Comparison of ENCODE assay signal across 1 cellular context in the genomic region with DNA sequence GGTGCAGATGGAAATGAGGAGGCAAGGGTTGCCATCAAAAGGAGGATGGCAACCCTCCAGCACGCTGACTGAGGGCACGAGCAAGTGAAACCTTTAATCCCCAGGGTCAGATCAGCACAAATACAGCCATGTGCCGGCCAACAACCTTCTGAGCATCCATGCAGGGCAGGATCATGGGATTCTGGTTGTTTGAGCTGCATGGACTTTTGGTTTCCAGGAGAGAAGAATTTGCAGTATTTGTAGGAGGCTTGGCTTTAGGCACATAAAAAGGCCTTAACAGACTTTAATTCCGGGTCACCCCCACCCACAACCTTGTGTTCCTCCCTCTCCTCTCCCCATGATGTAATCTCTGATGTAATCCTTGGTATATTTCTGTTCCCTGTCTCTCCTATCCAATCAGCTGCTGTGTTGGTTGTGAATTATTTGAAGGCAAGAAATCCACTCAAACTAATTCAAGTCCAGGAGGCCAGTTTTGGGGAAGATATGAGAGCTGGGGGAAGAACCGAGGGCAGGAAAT.
TF ChIP-seq lines count a peak whose summit lies in the region.

No MANE protein-coding gene starts in this region.

TF ChIP-seq in H1, 55 proteins besides CTCF, POLR2A, EP300 and RAD21:
- TF ChIP-seq RNF2 (IDR thresholded peaks at IDR 0.05; ENCODE audit: borderline replicate concordance, low read depth, low read length, missing control alignments, poor library complexity, severe bottlenecking), result no peak
- TF ChIP-seq, protein P1, sequence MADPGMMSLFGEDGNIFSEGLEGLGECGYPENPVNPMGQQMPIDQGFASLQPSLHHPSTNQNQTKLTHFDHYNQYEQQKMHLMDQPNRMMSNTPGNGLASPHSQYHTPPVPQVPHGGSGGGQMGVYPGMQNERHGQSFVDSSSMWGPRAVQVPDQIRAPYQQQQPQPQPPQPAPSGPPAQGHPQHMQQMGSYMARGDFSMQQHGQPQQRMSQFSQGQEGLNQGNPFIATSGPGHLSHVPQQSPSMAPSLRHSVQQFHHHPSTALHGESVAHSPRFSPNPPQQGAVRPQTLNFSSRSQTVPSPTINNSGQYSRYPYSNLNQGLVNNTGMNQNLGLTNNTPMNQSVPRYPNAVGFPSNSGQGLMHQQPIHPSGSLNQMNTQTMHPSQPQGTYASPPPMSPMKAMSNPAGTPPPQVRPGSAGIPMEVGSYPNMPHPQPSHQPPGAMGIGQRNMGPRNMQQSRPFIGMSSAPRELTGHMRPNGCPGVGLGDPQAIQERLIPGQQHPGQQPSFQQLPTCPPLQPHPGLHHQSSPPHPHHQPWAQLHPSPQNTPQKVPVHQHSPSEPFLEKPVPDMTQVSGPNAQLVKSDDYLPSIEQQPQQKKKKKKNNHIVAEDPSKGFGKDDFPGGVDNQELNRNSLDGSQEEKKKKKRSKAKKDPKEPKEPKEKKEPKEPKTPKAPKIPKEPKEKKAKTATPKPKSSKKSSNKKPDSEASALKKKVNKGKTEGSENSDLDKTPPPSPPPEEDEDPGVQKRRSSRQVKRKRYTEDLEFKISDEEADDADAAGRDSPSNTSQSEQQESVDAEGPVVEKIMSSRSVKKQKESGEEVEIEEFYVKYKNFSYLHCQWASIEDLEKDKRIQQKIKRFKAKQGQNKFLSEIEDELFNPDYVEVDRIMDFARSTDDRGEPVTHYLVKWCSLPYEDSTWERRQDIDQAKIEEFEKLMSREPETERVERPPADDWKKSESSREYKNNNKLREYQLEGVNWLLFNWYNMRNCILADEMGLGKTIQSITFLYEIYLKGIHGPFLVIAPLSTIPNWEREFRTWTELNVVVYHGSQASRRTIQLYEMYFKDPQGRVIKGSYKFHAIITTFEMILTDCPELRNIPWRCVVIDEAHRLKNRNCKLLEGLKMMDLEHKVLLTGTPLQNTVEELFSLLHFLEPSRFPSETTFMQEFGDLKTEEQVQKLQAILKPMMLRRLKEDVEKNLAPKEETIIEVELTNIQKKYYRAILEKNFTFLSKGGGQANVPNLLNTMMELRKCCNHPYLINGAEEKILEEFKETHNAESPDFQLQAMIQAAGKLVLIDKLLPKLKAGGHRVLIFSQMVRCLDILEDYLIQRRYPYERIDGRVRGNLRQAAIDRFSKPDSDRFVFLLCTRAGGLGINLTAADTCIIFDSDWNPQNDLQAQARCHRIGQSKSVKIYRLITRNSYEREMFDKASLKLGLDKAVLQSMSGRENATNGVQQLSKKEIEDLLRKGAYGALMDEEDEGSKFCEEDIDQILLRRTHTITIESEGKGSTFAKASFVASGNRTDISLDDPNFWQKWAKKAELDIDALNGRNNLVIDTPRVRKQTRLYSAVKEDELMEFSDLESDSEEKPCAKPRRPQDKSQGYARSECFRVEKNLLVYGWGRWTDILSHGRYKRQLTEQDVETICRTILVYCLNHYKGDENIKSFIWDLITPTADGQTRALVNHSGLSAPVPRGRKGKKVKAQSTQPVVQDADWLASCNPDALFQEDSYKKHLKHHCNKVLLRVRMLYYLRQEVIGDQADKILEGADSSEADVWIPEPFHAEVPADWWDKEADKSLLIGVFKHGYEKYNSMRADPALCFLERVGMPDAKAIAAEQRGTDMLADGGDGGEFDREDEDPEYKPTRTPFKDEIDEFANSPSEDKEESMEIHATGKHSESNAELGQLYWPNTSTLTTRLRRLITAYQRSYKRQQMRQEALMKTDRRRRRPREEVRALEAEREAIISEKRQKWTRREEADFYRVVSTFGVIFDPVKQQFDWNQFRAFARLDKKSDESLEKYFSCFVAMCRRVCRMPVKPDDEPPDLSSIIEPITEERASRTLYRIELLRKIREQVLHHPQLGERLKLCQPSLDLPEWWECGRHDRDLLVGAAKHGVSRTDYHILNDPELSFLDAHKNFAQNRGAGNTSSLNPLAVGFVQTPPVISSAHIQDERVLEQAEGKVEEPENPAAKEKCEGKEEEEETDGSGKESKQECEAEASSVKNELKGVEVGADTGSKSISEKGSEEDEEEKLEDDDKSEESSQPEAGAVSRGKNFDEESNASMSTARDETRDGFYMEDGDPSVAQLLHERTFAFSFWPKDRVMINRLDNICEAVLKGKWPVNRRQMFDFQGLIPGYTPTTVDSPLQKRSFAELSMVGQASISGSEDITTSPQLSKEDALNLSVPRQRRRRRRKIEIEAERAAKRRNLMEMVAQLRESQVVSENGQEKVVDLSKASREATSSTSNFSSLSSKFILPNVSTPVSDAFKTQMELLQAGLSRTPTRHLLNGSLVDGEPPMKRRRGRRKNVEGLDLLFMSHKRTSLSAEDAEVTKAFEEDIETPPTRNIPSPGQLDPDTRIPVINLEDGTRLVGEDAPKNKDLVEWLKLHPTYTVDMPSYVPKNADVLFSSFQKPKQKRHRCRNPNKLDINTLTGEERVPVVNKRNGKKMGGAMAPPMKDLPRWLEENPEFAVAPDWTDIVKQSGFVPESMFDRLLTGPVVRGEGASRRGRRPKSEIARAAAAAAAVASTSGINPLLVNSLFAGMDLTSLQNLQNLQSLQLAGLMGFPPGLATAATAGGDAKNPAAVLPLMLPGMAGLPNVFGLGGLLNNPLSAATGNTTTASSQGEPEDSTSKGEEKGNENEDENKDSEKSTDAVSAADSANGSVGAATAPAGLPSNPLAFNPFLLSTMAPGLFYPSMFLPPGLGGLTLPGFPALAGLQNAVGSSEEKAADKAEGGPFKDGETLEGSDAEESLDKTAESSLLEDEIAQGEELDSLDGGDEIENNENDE (IDR thresholded peaks at IDR 0.05; ENCODE audit: insufficient replicate concordance, low read length), result no peak
- no peak for TF ChIP-seq POLR2AphosphoS5 (IDR thresholded peaks at IDR 0.05; ENCODE audit: low read depth, low read length)
- no peak for TF ChIP-seq BACH1 (IDR thresholded peaks at IDR 0.05; ENCODE audit: low read length)
- TF ChIP-seq, protein P2, sequence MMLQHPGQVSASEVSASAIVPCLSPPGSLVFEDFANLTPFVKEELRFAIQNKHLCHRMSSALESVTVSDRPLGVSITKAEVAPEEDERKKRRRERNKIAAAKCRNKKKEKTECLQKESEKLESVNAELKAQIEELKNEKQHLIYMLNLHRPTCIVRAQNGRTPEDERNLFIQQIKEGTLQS (IDR thresholded peaks at IDR 0.05; ENCODE audit: insufficient read depth, low read depth, low read length), result no peak
- TF ChIP-seq RFX5 (IDR thresholded peaks at IDR 0.05; ENCODE audit: borderline replicate concordance, low read depth, low read length), result no peak
- no peak for TF ChIP-seq HDAC6 (IDR thresholded peaks at IDR 0.05; ENCODE audit: low read depth, low read length)
- TF ChIP-seq FOSL1 (IDR thresholded peaks at IDR 0.05; ENCODE audit: insufficient read depth, low read depth, low read length), result no peak
- TF ChIP-seq SRF (IDR thresholded peaks at IDR 0.05; ENCODE audit: low read depth, low read length), result no peak
